ENCODE assay signal across 17 cellular contexts in genomic region chr17:37090941-37091340, GRCh38.
A peak's percentile ranks its signal among the peaks of the same experiment; 100 is the strongest.
DNase-seq lines count a peak whose midpoint lies in the region; ATAC-seq and TF ChIP-seq lines count a peak whose summit lies in the region.
"Had no signal": no experiment of that assay in that cellular context is flagged by ENCODE, and none has a peak within 500 bp of the region (broad histone marks: within the 10 kb centered on the region; RNA-seq: fewer than 3 reads in every experiment).

No MANE protein-coding gene starts in this region.

- peaks cover 10% of the 10 kb centered on the region for H3K36me3 Mint-ChIP-seq in activated naive CD8-positive, alpha-beta T cell
- peaks cover 38% of the 10 kb centered on the region for H3K36me3 Mint-ChIP-seq in activated naive CD8-positive, alpha-beta T cell treated with anti-CD3 and anti-CD28 coated beads, Interleukin-2, amount 50 U/mL, for 24 hours (ENCODE audit: low read depth)
- H3K36me3 Mint-ChIP-seq in T-helper 17 cell (ENCODE audit: low read depth), result no peaks in the 10 kb centered on the region

- H3K27me3 Mint-ChIP-seq in activated naive CD8-positive, alpha-beta T cell, result no peaks in the 10 kb centered on the region
- H3K27me3 Mint-ChIP-seq in activated naive CD8-positive, alpha-beta T cell treated with anti-CD3 and anti-CD28 coated beads, Interleukin-2, amount 50 U/mL, for 24 hours, result no peaks in the 10 kb centered on the region
- H3K27me3 Mint-ChIP-seq in T-helper 17 cell, result no peaks in the 10 kb centered on the region
- H3K27me3 Mint-ChIP-seq: dendritic cell treated with granulocyte-macrophage colony-stimulating factor and Interleukin-4, amounts not matched to agents 40 ng/mL and 50 ng/mL, for 4 days had no signal

- H3K4me2 ChIP-seq in hepatocyte, result no peak overlapping the region

- H2AFZ ChIP-seq in hepatocyte, result no peak overlapping the region

- H4K20me1 ChIP-seq in hepatocyte (ENCODE audit: insufficient read depth, poor library complexity, severe bottlenecking), result no peaks in the 10 kb centered on the region

- TF ChIP-seq CTCF in hepatocyte (IDR thresholded peaks at IDR 0.05; ENCODE audit: poor library complexity), result no peak
- no peak for TF ChIP-seq CTCF in sigmoid colon (IDR thresholded peaks at IDR 0.05)

- peaks cover 38% of the 10 kb centered on the region for H3K4me1 Mint-ChIP-seq in activated naive CD8-positive, alpha-beta T cell (ENCODE audit: low read depth)
- H3K4me1 Mint-ChIP-seq in activated naive CD8-positive, alpha-beta T cell treated with anti-CD3 and anti-CD28 coated beads, Interleukin-2, amount 50 U/mL, for 24 hours, result peaks cover 40% of the 10 kb centered on the region
- H3K4me1 Mint-ChIP-seq in T-helper 17 cell, result peaks cover 35% of the 10 kb centered on the region

- H3K79me2 ChIP-seq in hepatocyte, result no peaks in the 10 kb centered on the region

- TF ChIP-seq EP300 in sigmoid colon (IDR thresholded peaks at IDR 0.05), result no peak

- H3K4me1 ChIP-seq in hepatocyte (ENCODE audit: insufficient read depth) (peaks cover 30% of the 10 kb centered on the region), sigmoid colon (peaks cover 0 to 27% (median 25%) of the 10 kb centered on the region in 4 donors)
- H3K4me1 ChIP-seq: body of pancreas, lower lobe of right lung, vagina had no signal

- ATAC-seq in activated naive CD8-positive, alpha-beta T cell treated with anti-CD3 and anti-CD28 coated beads, Interleukin-2, amount 50 U/mL, for 24 hours, result no peak
- ATAC-seq in T-helper 17 cell (no peak), HG03571 (IDR thresholded peaks at IDR 0.05; ENCODE audit: unreplicated experiment) (no peak)
- ATAC-seq: body of pancreas, lower lobe of right lung had no signal

- H3K4me3 ChIP-seq in hepatocyte (no peak overlapping the region), sigmoid colon (no peak overlapping the region)
- H3K4me3 ChIP-seq: body of pancreas, lower lobe of right lung, vagina had no signal

- H3K36me3 ChIP-seq in hepatocyte (replicated peaks; ENCODE audit: insufficient read depth, low read depth) (no peaks in the 10 kb centered on the region), sigmoid colon (peaks cover 0 to 29% (median 11%) of the 10 kb centered on the region in 4 donors)

- intact Hi-C loops in sigmoid colon (cut with DNase I), result no loop called here

- peak overlapping the region; percentile 63 for H3K4me3 Mint-ChIP-seq in activated naive CD8-positive, alpha-beta T cell
- no peak overlapping the region for H3K4me3 Mint-ChIP-seq in activated naive CD8-positive, alpha-beta T cell treated with anti-CD3 and anti-CD28 coated beads, Interleukin-2, amount 50 U/mL, for 24 hours
- H3K4me3 Mint-ChIP-seq in T-helper 17 cell, result peak overlapping the region; percentile 81
- H3K4me3 Mint-ChIP-seq: dendritic cell treated with granulocyte-macrophage colony-stimulating factor and Interleukin-4, amounts not matched to agents 40 ng/mL and 50 ng/mL, for 4 days had no signal

- H3K27ac Mint-ChIP-seq in activated naive CD8-positive, alpha-beta T cell, result peak overlapping the region; percentile 89
- H3K27ac Mint-ChIP-seq in activated naive CD8-positive, alpha-beta T cell treated with anti-CD3 and anti-CD28 coated beads, Interleukin-2, amount 50 U/mL, for 24 hours, result no peak overlapping the region
- H3K27ac Mint-ChIP-seq in T-helper 17 cell, result peak overlapping the region; percentile 99

- no peaks in the 10 kb centered on the region for H3K9me3 ChIP-seq in T-helper 17 cell (ENCODE audit: control insufficient read depth, low read length, poor library complexity, severe bottlenecking)
- H3K9me3 ChIP-seq in hepatocyte (ENCODE audit: low read depth), result no peaks in the 10 kb centered on the region
- H3K9me3 ChIP-seq in sigmoid colon, result no peaks in the 10 kb centered on the region
- H3K9me3 ChIP-seq: body of pancreas, lower lobe of right lung, vagina had no signal

- 56% methylated on average over 3 of the region's 3 CpGs for WGBS in hepatocyte (ENCODE audit: low lambda C conversion rate, missing lambda C conversion rate)
- 56 to 72% methylated on average over 3 of the region's 3 CpGs for WGBS in sigmoid colon, 2 donors

- H3K27me3 ChIP-seq in hepatocyte, result no peaks in the 10 kb centered on the region
- no peaks in the 10 kb centered on the region for H3K27me3 ChIP-seq in sigmoid colon
- H3K27me3 ChIP-seq: body of pancreas, vagina had no signal

- H3K9me3 Mint-ChIP-seq in activated naive CD8-positive, alpha-beta T cell (ENCODE audit: low read depth), result no peaks in the 10 kb centered on the region
- no peaks in the 10 kb centered on the region for H3K9me3 Mint-ChIP-seq in activated naive CD8-positive, alpha-beta T cell treated with anti-CD3 and anti-CD28 coated beads, Interleukin-2, amount 50 U/mL, for 24 hours
- H3K9me3 Mint-ChIP-seq: dendritic cell treated with granulocyte-macrophage colony-stimulating factor and Interleukin-4, amounts not matched to agents 40 ng/mL and 50 ng/mL, for 4 days had no signal

- no peak for TF ChIP-seq POLR2A in sigmoid colon (IDR thresholded peaks at IDR 0.05)

- DNase-seq in activated naive CD8-positive, alpha-beta T cell treated with anti-CD3 and anti-CD28 coated beads, Interleukin-2, amount 50 U/mL, for 24 hours, result no peak
- DNase-seq in T-helper 17 cell, result no peak
- DNase-seq in hepatocyte (ENCODE audit: low spot score), result no peak
- DNase-seq in AG08396 (ENCODE audit: low spot score), result no peak
- DNase-seq in NCI-H1048 (lab: John Stamatoyannopoulos, UW), result no peak
- no peak for DNase-seq in sigmoid colon
- DNase-seq: activated CD4-positive, alpha-beta T cell treated with anti-CD3 and anti-CD28 coated beads, Interleukin-2, amount 50 U/mL, for 48 hours; activated gamma-delta T cell treated with Interleukin-2 at 50 U/mL for 16 hours; body of pancreas; Kasumi-1; lower lobe of right lung; NCI-H2227 treated with DMSO at 0.1 percent for 48 hours; SIG-M5 had no signal

- no peaks in the 10 kb centered on the region for H3K9me2 ChIP-seq in hepatocyte (replicated peaks; ENCODE audit: insufficient read depth)

- H3K27ac ChIP-seq in hepatocyte (peak overlapping the region; percentile 91), sigmoid colon (peak overlapping the region in 1 of 4 donors; percentile 11)
- H3K27ac ChIP-seq: body of pancreas, vagina had no signal
